ENCODE assay signal across 8 cellular contexts in genomic region chr21:46183910-46184624, GRCh38. TPM values are rescaled to one million over a fixed set of nuclear protein-coding genes. Genes with fewer than 3 reads are reported as not detected.
DNase-seq lines count a peak whose midpoint lies in the region; ATAC-seq and TF ChIP-seq lines count a peak whose summit lies in the region.

Gene SPATC1L (minus strand): TSS chr21:46184459. CDS start chr21:46182816, 1,643 bp downstream.

- no peak for TF ChIP-seq CTCF in GM12864 (IDR thresholded peaks at IDR 0.05; ENCODE audit: low read depth, low read length, missing control alignments)
- no peak for TF ChIP-seq CTCF in brain (conservative IDR thresholded peaks at IDR 0.05)
- no peak for TF ChIP-seq CTCF in retinal pigment epithelial cell (conservative IDR thresholded peaks at IDR 0.05; ENCODE audit: low read depth, low read length)

- H3K27ac ChIP-seq in SK-N-MC = peak within 1 kb of the TSS; percentile 76; the same call in 1 of the 2 replicates
- no peak within 1 kb of the TSS for H3K27ac ChIP-seq in iPS DF 6.9 (ENCODE audit: low read length)

- peak within 1 kb of the TSS; percentile 94 to 99 (median 98) for H3K27ac Mint-ChIP-seq in brain

- H3K36me3 ChIP-seq in SK-N-MC (ENCODE audit: insufficient read depth, low read length) (peaks cover 10% of the 10 kb centered on the region; the same call in 1 of the 2 replicates), iPS DF 6.9 (ENCODE audit: control insufficient read depth, insufficient read depth, low read length) (peaks cover 2% of the 10 kb centered on the region; the same call in 1 of the 2 replicates)

- H3K4me1 Mint-ChIP-seq in brain = peaks cover 45% of the 10 kb centered on the region

- no peaks in the 10 kb centered on the region for H3K27me3 Mint-ChIP-seq in brain

- no peaks in the 10 kb centered on the region for H3K9me3 Mint-ChIP-seq in brain

- H3K9me3 ChIP-seq in SK-N-MC (ENCODE audit: low read depth, low read length) (no peaks in the 10 kb centered on the region), iPS DF 6.9 (ENCODE audit: control insufficient read depth, insufficient read depth, low read length) (no peaks in the 10 kb centered on the region)

- H3K4me3 ChIP-seq in GM12864 (ENCODE audit: low read depth, low read length) (peak within 1 kb of the TSS; percentile 78), SK-N-MC (peak within 1 kb of the TSS; percentile 100), iPS DF 6.9 (ENCODE audit: low read length) (peak within 1 kb of the TSS; percentile 91), retinal pigment epithelial cell (ENCODE audit: low read length) (peak within 1 kb of the TSS; percentile 88)

- H3K27me3 ChIP-seq in iPS DF 6.9 (ENCODE audit: control insufficient read depth, insufficient read depth, low read length) = no peaks in the 10 kb centered on the region

- H3K36me3 Mint-ChIP-seq in brain = peaks cover 16% of the 10 kb centered on the region

- no peak for ATAC-seq in HG03159 (IDR thresholded peaks at IDR 0.05; ENCODE audit: unreplicated experiment)

- peak within 1 kb of the TSS; percentile 92 to 97 (median 94) for H3K4me3 Mint-ChIP-seq in brain

- peak; percentile 31 for DNase-seq in GM12864 (ENCODE audit: low read depth)
- peak; percentile 41 for DNase-seq in HK-2 (ENCODE audit: unreplicated experiment)
- DNase-seq in SK-N-MC (ENCODE audit: low read depth, low spot score) = peak; percentile 47
- DNase-seq in iPS DF 6.9 (ENCODE audit: low read depth, low spot score) = no peak
- no peak for DNase-seq in retinal pigment epithelial cell (ENCODE audit: low read depth)
- DNase-seq in NCI-H2081 treated with DMSO at 0.1 percent for 48 hours (lab: John Stamatoyannopoulos, UW) = no peak

- no peaks in the 10 kb centered on the region; the same call in 1 of the 2 replicates for H3K4me1 ChIP-seq in iPS DF 6.9 (ENCODE audit: control insufficient read depth, insufficient read depth, low read length)

- H3K9ac ChIP-seq in SK-N-MC (ENCODE audit: insufficient read length) = peak within 1 kb of the TSS; percentile 72

- WGBS in iPS DF 6.9 (ENCODE audit: insufficient coverage, insufficient read length) = no CpG with 5 or more reads among the region's 24 CpGs

RNA-seq across cellular contexts. Expression of gene SPATC1L, which starts in this region (rescaled TPM):
- 44.7 TPM for polyA plus RNA-seq in brain (ENCODE audit: insufficient read depth, low read depth, low replicate concordance)

Comparison
In these comparisons a context has a peak if more than half of its experiments do, and no peak if none do; other contexts are left out.
1. DNase-seq: peak in GM12864 (single experiment), HK-2 (single experiment) and SK-N-MC (single experiment); none in iPS DF 6.9 (single experiment), retinal pigment epithelial cell (single experiment) and NCI-H2081 treated with DMSO at 0.1 percent for 48 hours (single experiment).
2. Peak in every context shown above with its lines, with median percentiles within 50 percentile points of each other: H3K4me3 ChIP-seq.